14 cellular contexts compared by ENCODE assay signal in the genomic region with DNA sequence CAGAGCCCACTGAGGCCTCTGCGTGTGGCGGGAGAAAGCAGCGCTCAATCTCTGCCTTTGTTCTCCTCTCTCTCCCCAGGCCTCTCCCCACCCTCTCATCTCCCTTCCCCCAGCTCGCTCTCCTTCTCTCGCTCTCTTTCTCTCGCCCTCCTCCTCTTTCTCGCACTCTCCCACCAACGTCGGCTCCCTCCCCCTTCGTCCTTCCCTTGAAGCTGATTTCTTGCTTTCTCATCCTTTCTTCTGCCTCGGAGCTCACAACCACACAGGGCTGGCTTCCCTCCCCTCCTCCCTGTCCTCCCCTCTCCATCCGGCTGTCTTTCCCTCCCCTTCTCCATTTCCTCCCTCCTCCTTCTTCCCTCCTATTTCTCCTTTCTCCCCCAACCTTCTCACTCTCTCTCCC.
DNase-seq lines count a peak whose midpoint lies in the region; ATAC-seq and TF ChIP-seq lines count a peak whose summit lies in the region.
"Had no signal": no experiment of that assay in that cellular context is flagged by ENCODE, and none has a peak within 500 bp of the region (broad histone marks: within the 10 kb centered on the region; RNA-seq: fewer than 3 reads in every experiment).

No MANE protein-coding gene starts in this region.

- no peaks in the 10 kb centered on the region for H3K27me3 Mint-ChIP-seq in activated T-cell treated with anti-CD3 and anti-CD28 coated beads, Interleukin-2, amount 50 U/mL, for 24 hours
- no peaks in the 10 kb centered on the region for H3K27me3 Mint-ChIP-seq in WTC11 (ENCODE audit: low read depth)

- no peak for TF ChIP-seq CTCF in WTC11 (IDR thresholded peaks at IDR 0.05)
- no peak for TF ChIP-seq CTCF in testis (IDR thresholded peaks at IDR 0.05)
- no peak for TF ChIP-seq CTCF in right lobe of liver (IDR thresholded peaks at IDR 0.05)

- TF ChIP-seq POLR2A in testis (IDR thresholded peaks at IDR 0.05), result no peak
- TF ChIP-seq POLR2A in right lobe of liver (IDR thresholded peaks at IDR 0.05), result no peak

- peaks cover 56% of the 10 kb centered on the region for H3K4me1 ChIP-seq in iPS-20b (ENCODE audit: insufficient read depth, low read length)
- H3K4me1 ChIP-seq in testis, result peaks cover 74% of the 10 kb centered on the region
- H3K4me1 ChIP-seq in right lobe of liver, result peaks cover 0 to 27% (median 15%) of the 10 kb centered on the region in 4 donors

- CTCF ChIA-PET in WTC11 (lab: Charles Lee), result interaction anchor here (0.7 to 17.3 kb wide), 4 partner anchors 9 to 130 kb away, joined by 3 to 196 read pairs (median 18); no protein-coding TSS in a partner anchor

- H3K4me3 ChIP-seq in iPS-20b (ENCODE audit: low read length) (no peak overlapping the region), testis (no peak overlapping the region), right lobe of liver (no peak overlapping the region)
- H3K4me3 ChIP-seq: heart right ventricle had no signal

- no peak for DNase-seq in activated T-cell treated with anti-CD3 and anti-CD28 coated beads, Interleukin-2, amount 50 U/mL, for 24 hours
- DNase-seq in activated T-cell treated with anti-CD3 and anti-CD28 coated beads, Interleukin-2, amount 50 U/mL, for 48 hours, result no peak
- no peak for DNase-seq in WTC11 (ENCODE audit: low spot score)
- DNase-seq in testis, result no peak
- no peak for DNase-seq in right lobe of liver
- no peak for DNase-seq in cerebellum (ENCODE audit: low spot score)
- DNase-seq in HuH-7.5 (ENCODE audit: low spot score), result no peak
- DNase-seq: activated CD8-positive, alpha-beta memory T cell treated with anti-CD3 and anti-CD28 coated beads for 24 hours; EL; heart right ventricle; midbrain; NCI-H1092 had no signal

- H3K27ac Mint-ChIP-seq in activated T-cell treated with anti-CD3 and anti-CD28 coated beads, Interleukin-2, amount 50 U/mL, for 24 hours, result peak overlapping the region; percentile 9
- peak overlapping the region; percentile 39; the same call in 1 of the 2 replicates for H3K27ac Mint-ChIP-seq in WTC11

- POLR2A ChIA-PET in WTC11 (lab: Charles Lee), result interaction anchor here (0.7 to 1.4 kb wide), 3 partner anchors 39 to 105 kb away, joined by 3 to 5 read pairs (median 4); no protein-coding TSS in a partner anchor

- H3K27ac ChIP-seq in iPS-20b (ENCODE audit: low read length) (no peak overlapping the region), testis (peak overlapping the region; percentile 10 to 71), right lobe of liver (no peak overlapping the region)
- H3K27ac ChIP-seq: HL-60 had no signal

- H3K9me3 ChIP-seq in iPS-20b (ENCODE audit: insufficient read depth, low read depth, low read length) (no peaks in the 10 kb centered on the region), testis (no peaks in the 10 kb centered on the region), right lobe of liver (no peaks in the 10 kb centered on the region)
- H3K9me3 ChIP-seq: heart right ventricle had no signal

- 55 to 70% methylated on average over 11 of the region's 12 CpGs for WGBS in testis, 2 donors
- whole genome bisulfite sequencing in right lobe of liver (ENCODE audit: insufficient coverage, low coverage, low lambda C conversion rate, missing lambda C conversion rate), result 57% methylated on average over 8 of the region's 12 CpGs

- no peak for ATAC-seq in WTC11
- ATAC-seq in right lobe of liver, result no peak
- ATAC-seq: heart right ventricle had no signal

- H3K36me3 ChIP-seq in iPS-20b (ENCODE audit: insufficient read depth, low read depth, low read length), result no peaks in the 10 kb centered on the region
- H3K36me3 ChIP-seq in testis (ENCODE audit: low read depth, missing control alignments), result no peaks in the 10 kb centered on the region
- no peaks in the 10 kb centered on the region for H3K36me3 ChIP-seq in right lobe of liver
- H3K36me3 ChIP-seq: heart right ventricle had no signal

- intact Hi-C loops in testis (cut with DNase I; ENCODE audit: low total_unique reads), result no loop called here
- intact Hi-C loops in right lobe of liver (cut with DNase I), result no loop called here

- H3K27me3 ChIP-seq in iPS-20b (ENCODE audit: insufficient read depth, low read length), result no peaks in the 10 kb centered on the region
- no peaks in the 10 kb centered on the region for H3K27me3 ChIP-seq in testis
- H3K27me3 ChIP-seq in right lobe of liver, result no peaks in the 10 kb centered on the region
- H3K27me3 ChIP-seq: heart right ventricle had no signal

- no peak overlapping the region for H3K4me3 Mint-ChIP-seq in activated T-cell treated with anti-CD3 and anti-CD28 coated beads, Interleukin-2, amount 50 U/mL, for 24 hours
- H3K4me3 Mint-ChIP-seq in WTC11, result no peak overlapping the region

- H3K36me3 Mint-ChIP-seq in activated T-cell treated with anti-CD3 and anti-CD28 coated beads, Interleukin-2, amount 50 U/mL, for 24 hours (ENCODE audit: low read depth), result no peaks in the 10 kb centered on the region
- no peaks in the 10 kb centered on the region for H3K36me3 Mint-ChIP-seq in WTC11

- H3K9ac ChIP-seq in iPS-20b (ENCODE audit: low read depth, low read length), result peak overlapping the region; percentile 43; the same call in 1 of the 2 replicates

- no peaks in the 10 kb centered on the region for H3K9me3 Mint-ChIP-seq in activated T-cell treated with anti-CD3 and anti-CD28 coated beads, Interleukin-2, amount 50 U/mL, for 24 hours
- no peaks in the 10 kb centered on the region for H3K9me3 Mint-ChIP-seq in WTC11

- H3K4me1 Mint-ChIP-seq in activated T-cell treated with anti-CD3 and anti-CD28 coated beads, Interleukin-2, amount 50 U/mL, for 24 hours (ENCODE audit: low read depth), result peaks cover 69% of the 10 kb centered on the region
- peaks cover 93% of the 10 kb centered on the region for H3K4me1 Mint-ChIP-seq in WTC11

TF ChIP-seq in WTC11, 78 proteins besides CTCF, POLR2A, EP300 and RAD21:
- TF ChIP-seq ZNF263 (CRISPR knock-in tag; IDR thresholded peaks at IDR 0.05; ENCODE audit: low read depth) (0 out of 2 replicates have a peak, but pooled peaks have one; percentile 14), ZNF512 (CRISPR knock-in tag; IDR thresholded peaks at IDR 0.05; ENCODE audit: borderline replicate concordance) (peak; percentile 92)
- TF ChIP-seq, protein P1, sequence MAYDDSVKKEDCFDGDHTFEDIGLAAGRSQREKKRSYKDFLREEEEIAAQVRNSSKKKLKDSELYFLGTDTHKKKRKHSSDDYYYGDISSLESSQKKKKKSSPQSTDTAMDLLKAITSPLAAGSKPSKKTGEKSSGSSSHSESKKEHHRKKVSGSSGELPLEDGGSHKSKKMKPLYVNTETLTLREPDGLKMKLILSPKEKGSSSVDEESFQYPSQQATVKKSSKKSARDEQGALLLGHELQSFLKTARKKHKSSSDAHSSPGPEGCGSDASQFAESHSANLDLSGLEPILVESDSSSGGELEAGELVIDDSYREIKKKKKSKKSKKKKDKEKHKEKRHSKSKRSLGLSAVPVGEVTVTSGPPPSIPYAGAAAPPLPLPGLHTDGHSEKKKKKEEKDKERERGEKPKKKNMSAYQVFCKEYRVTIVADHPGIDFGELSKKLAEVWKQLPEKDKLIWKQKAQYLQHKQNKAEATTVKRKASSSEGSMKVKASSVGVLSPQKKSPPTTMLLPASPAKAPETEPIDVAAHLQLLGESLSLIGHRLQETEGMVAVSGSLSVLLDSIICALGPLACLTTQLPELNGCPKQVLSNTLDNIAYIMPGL (CRISPR knock-in tag; IDR thresholded peaks at IDR 0.05), result no peak

Comparison
In these comparisons a context has a peak if more than half of its experiments do, and no peak if none do; other contexts are left out.
1. H3K27ac ChIP-seq: peak in testis (2 of 2); none in iPS-20b (single experiment) and right lobe of liver (0 of 3).